In genomic region chr19:3708207-3708931, GRCh38 we compare ENCODE assay signal across 1 cellular context.
A peak's percentile ranks its signal among the peaks of the same experiment; 100 is the strongest.
TF ChIP-seq lines count a peak whose summit lies in the region.

Gene TJP3, plus strand, starts transcription at chr19:3708384. Its CDS starts 20,049 bp downstream, at chr19:3728433.

TF ChIP-seq in HepG2, 621 proteins besides CTCF, POLR2A, EP300 and RAD21 (continued from another document and continues in another):
- TF ChIP-seq ATF5 (CRISPR knock-in tag; IDR thresholded peaks at IDR 0.05; ENCODE audit: low read depth) (no peak; the same call in 1 of the 2 replicates), EED (CRISPR knock-in tag; IDR thresholded peaks at IDR 0.05) (peak; percentile 62; the same call in 1 of the 2 replicates), AGO1 (IDR thresholded peaks at IDR 0.05; ENCODE audit: low read depth, low read length, poor library complexity, severe bottlenecking) (no peak), TRIM22 (IDR thresholded peaks at IDR 0.05) (no peak), ZNF513 (CRISPR knock-in tag; conservative IDR thresholded peaks at IDR 0.05) (no peak), ZNF792 (CRISPR knock-in tag; IDR thresholded peaks at IDR 0.05) (no peak), RORA (CRISPR knock-in tag; IDR thresholded peaks at IDR 0.05) (no peak), ZFYVE20 (CRISPR knock-in tag; IDR thresholded peaks at IDR 0.05; ENCODE audit: borderline replicate concordance, low read depth) (0 out of 2 replicates have a peak, but pooled peaks have one; percentile 47), HNF4G (IDR thresholded peaks at IDR 0.05; ENCODE audit: borderline replicate concordance, low read depth, low read length) (peak; percentile 42; the same call in 1 of the 2 replicates), HNF4G (CRISPR knock-in tag; IDR thresholded peaks at IDR 0.05; ENCODE audit: borderline replicate concordance, low read depth) (no peak), ZEB1 (IDR thresholded peaks at IDR 0.05; ENCODE audit: insufficient replicate concordance, low read depth) (peak; percentile 86), ZNF484 (CRISPR knock-in tag; IDR thresholded peaks at IDR 0.05; ENCODE audit: borderline replicate concordance, low read depth) (no peak), IRF1 (CRISPR knock-in tag; IDR thresholded peaks at IDR 0.05; ENCODE audit: low read depth) (no peak), ZNF280B (CRISPR knock-in tag; IDR thresholded peaks at IDR 0.05; ENCODE audit: borderline replicate concordance) (0 out of 2 replicates have a peak, but pooled peaks have one; percentile 24), ZNF232 (CRISPR knock-in tag; IDR thresholded peaks at IDR 0.05; ENCODE audit: borderline replicate concordance) (no peak), POLR2AphosphoS5 (IDR thresholded peaks at IDR 0.05; ENCODE audit: low read depth, low read length) (peak; percentile 69), ZBTB4 (CRISPR knock-in tag; IDR thresholded peaks at IDR 0.05; ENCODE audit: borderline replicate concordance) (peak; percentile 62; the same call in 1 of the 2 replicates), ZFP90 (CRISPR knock-in tag; IDR thresholded peaks at IDR 0.05; ENCODE audit: borderline replicate concordance) (no peak), ZFP37 (CRISPR knock-in tag; IDR thresholded peaks at IDR 0.05; ENCODE audit: borderline replicate concordance) (no peak), NFAT5 (CRISPR knock-in tag; IDR thresholded peaks at IDR 0.05) (no peak), GATA4 (IDR thresholded peaks at IDR 0.05; ENCODE audit: borderline replicate concordance, low read depth) (no peak), ZNF3 (CRISPR knock-in tag; IDR thresholded peaks at IDR 0.05) (no peak), THAP11 (CRISPR knock-in tag; IDR thresholded peaks at IDR 0.05) (peak; percentile 11; the same call in 1 of the 2 replicates), CHD4 (IDR thresholded peaks at IDR 0.05; ENCODE audit: borderline replicate concordance, low read length) (peak; percentile 42; the same call in 1 of the 2 replicates), ZMYM2 (CRISPR knock-in tag; IDR thresholded peaks at IDR 0.05) (peak; percentile 71; the same call in 1 of the 2 replicates), TFE3 (CRISPR knock-in tag; IDR thresholded peaks at IDR 0.05) (peak; percentile 60; the same call in 1 of the 2 replicates), ZNF549 (CRISPR knock-in tag; IDR thresholded peaks at IDR 0.05) (no peak), MYPOP (CRISPR knock-in tag; IDR thresholded peaks at IDR 0.05) (peak; percentile 58; the same call in 1 of the 2 replicates), PHF8 (CRISPR knock-in tag; IDR thresholded peaks at IDR 0.05) (peak; percentile 52; the same call in 1 of the 2 replicates), RXRB (CRISPR knock-in tag; IDR thresholded peaks at IDR 0.05; ENCODE audit: borderline replicate concordance) (no peak; the same call in 1 of the 2 replicates), ZNF24 (IDR thresholded peaks at IDR 0.05) (no peak), BATF2 (CRISPR knock-in tag; IDR thresholded peaks at IDR 0.05) (no peak), ZNF274 (CRISPR knock-in tag; IDR thresholded peaks at IDR 0.05) (no peak), HDAC2 (CRISPR knock-in tag; IDR thresholded peaks at IDR 0.05) (peak; percentile 14; the same call in 1 of the 2 replicates), ZNF772 (CRISPR knock-in tag; IDR thresholded peaks at IDR 0.05) (peak; percentile 77; the same call in 1 of the 2 replicates), ZNF614 (CRISPR knock-in tag; IDR thresholded peaks at IDR 0.05; ENCODE audit: borderline replicate concordance) (peak; percentile 23; the same call in 1 of the 2 replicates), ZNF788 (CRISPR knock-in tag; IDR thresholded peaks at IDR 0.05; ENCODE audit: borderline replicate concordance) (peak; percentile 59; the same call in 1 of the 2 replicates), ZNF275 (CRISPR knock-in tag; IDR thresholded peaks at IDR 0.05; ENCODE audit: borderline replicate concordance) (no peak), RFXANK (CRISPR knock-in tag; IDR thresholded peaks at IDR 0.05) (no peak), ZNF850 (CRISPR knock-in tag; conservative IDR thresholded peaks at IDR 0.05) (no peak), NRL (CRISPR knock-in tag; IDR thresholded peaks at IDR 0.05; ENCODE audit: borderline replicate concordance) (no peak; the same call in 1 of the 2 replicates), ZNF205 (CRISPR knock-in tag; IDR thresholded peaks at IDR 0.05) (no peak)
